Comparison of ENCODE assay signal across 1 cellular context in the genomic region with DNA sequence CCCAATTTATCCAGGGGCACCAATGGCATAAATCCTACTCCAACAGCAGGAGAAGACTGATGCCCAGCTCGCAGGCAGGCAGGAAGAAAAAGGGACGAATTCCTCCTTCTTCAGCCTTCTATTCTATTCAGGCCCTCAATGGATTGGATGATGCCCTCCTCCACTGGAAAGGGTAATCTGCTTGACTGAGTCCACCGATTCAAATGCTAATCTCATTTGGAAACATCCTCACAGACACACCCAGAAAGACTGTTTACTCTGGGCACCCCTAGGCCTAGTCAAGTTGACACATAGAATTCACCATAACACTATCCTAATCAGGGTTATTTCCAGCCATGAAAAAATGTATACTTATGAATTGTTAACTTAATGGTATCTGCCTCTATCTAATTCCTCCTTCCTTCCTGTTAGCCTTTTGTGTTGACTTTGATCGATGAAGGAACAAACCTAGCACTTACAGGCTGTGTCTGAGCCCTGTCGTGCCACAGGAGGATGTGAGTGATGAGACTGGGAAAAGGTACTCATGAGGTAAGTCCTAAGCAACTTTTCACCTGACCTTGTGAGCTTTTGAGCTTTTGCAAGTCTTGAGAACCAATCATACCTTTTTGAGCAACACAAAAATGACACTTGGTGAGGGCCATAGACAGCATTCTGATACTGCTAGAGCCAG.
TF ChIP-seq lines count a peak whose summit lies in the region.

No MANE protein-coding gene starts in this region.

TF ChIP-seq in HCT116, 20 proteins besides CTCF, POLR2A, EP300 and RAD21:
- TF ChIP-seq FOSL1 (IDR thresholded peaks at IDR 0.05; ENCODE audit: low read depth): no peak
- no peak for TF ChIP-seq CEBPB (IDR thresholded peaks at IDR 0.05; ENCODE audit: low read depth)
- TF ChIP-seq EZH2 (IDR thresholded peaks at IDR 0.05): no peak
- TF ChIP-seq POLR2AphosphoS5 (IDR thresholded peaks at IDR 0.05; ENCODE audit: low read depth, low read length): no peak
- TF ChIP-seq, protein P1, sequence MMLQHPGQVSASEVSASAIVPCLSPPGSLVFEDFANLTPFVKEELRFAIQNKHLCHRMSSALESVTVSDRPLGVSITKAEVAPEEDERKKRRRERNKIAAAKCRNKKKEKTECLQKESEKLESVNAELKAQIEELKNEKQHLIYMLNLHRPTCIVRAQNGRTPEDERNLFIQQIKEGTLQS (IDR thresholded peaks at IDR 0.05): no peak
- no peak for TF ChIP-seq TCF7L2 (IDR thresholded peaks at IDR 0.05; ENCODE audit: borderline replicate concordance, extremely low read depth, insufficient read depth, insufficient read length)
- TF ChIP-seq, protein P2, sequence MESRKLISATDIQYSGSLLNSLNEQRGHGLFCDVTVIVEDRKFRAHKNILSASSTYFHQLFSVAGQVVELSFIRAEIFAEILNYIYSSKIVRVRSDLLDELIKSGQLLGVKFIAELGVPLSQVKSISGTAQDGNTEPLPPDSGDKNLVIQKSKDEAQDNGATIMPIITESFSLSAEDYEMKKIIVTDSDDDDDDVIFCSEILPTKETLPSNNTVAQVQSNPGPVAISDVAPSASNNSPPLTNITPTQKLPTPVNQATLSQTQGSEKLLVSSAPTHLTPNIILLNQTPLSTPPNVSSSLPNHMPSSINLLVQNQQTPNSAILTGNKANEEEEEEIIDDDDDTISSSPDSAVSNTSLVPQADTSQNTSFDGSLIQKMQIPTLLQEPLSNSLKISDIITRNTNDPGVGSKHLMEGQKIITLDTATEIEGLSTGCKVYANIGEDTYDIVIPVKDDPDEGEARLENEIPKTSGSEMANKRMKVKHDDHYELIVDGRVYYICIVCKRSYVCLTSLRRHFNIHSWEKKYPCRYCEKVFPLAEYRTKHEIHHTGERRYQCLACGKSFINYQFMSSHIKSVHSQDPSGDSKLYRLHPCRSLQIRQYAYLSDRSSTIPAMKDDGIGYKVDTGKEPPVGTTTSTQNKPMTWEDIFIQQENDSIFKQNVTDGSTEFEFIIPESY (IDR thresholded peaks at IDR 0.05; ENCODE audit: extremely low read depth, insufficient replicate concordance, low read length): no peak
- TF ChIP-seq SP1 (IDR thresholded peaks at IDR 0.05; ENCODE audit: low read depth): no peak
